In the genomic region with DNA sequence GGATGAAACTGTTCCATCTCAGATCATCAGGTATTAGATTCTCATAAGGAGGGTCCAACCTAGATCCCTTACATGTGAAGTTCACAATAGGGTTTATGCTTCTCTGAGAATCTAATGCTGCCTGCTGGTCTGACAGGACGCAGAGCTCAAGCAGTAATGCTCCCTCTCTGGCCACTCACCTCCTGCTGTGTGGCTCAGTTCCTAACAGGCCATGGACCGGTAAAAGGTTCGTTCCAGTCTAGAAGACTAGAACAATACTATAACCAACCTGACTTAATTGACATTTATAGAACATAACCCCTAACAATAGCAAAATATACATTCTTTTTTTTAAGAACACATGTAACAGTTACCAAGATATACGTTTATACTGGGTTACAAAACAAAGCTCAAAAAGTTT, we compare ENCODE assay signal across 25 cellular contexts.
"Had no signal": no experiment of that assay in that cellular context is flagged by ENCODE, and none has a peak within 500 bp of the region (broad histone marks: within the 10 kb centered on the region; RNA-seq: fewer than 3 reads in every experiment).

No MANE protein-coding gene starts in this region.

- H3K27me3 Mint-ChIP-seq: naive B cell; progenitor cell of endocrine pancreas; stimulated activated naive B cell treated with anti-CD40 and anti-IgM and Interleukin-4, amounts not matched to agents 10 μg/mL and 1 μg/mL and 100 μg/mL, for 72 hours; type B pancreatic cell had no signal

- ATAC-seq: left cardiac atrium; left lobe of liver; lower lobe of right lung; right lobe of liver; stimulated activated naive B cell treated with anti-CD40 and anti-IgM and Interleukin-4, amounts not matched to agents 10 μg/mL and 1 μg/mL and 100 μg/mL, for 72 hours; stimulated activated naive CD8-positive, alpha-beta T cell treated with anti-CD3 and anti-CD28 coated beads, Interleukin-15, Interleukin-2, amounts not matched to agents 100 U/mL and 50 U/mL, for 24 hours had no signal

- H3K36me3 Mint-ChIP-seq: mesothelial cell of epicardium, natural killer cell had no signal

- H3K4me3 ChIP-seq: lower lobe of right lung, ovary, right atrium auricular region, right lobe of liver, smooth muscle cell, stomach, testis, tibial nerve, uterus had no signal

- H3K9me3 ChIP-seq: lower lobe of right lung, ovary, right atrium auricular region, right lobe of liver, stomach, testis, tibial nerve, uterus had no signal

- H3K27ac Mint-ChIP-seq: mesothelial cell of epicardium; natural killer cell; nephron progenitor cell; progenitor cell of endocrine pancreas; stimulated activated naive B cell treated with anti-CD40 and anti-IgM and Interleukin-4, amounts not matched to agents 10 μg/mL and 1 μg/mL and 100 μg/mL, for 72 hours; type B pancreatic cell had no signal

- DNase-seq: hypothalamus; islet precursor cell; left cardiac atrium; lower lobe of right lung; mammary epithelial cell; mesendoderm; naive B cell; natural killer cell; nephron progenitor cell; ovary; right lobe of liver; stimulated activated CD4-positive, alpha-beta T cell treated with anti-CD3 and anti-CD28 coated beads, Interleukin-2, amount 100 ng/mL, for 24 hours; stimulated activated CD4-positive, alpha-beta T cell treated with anti-CD3 and anti-CD28 coated beads, Interleukin-4, amount 100 ng/mL, for 1 hour; stimulated activated naive B cell treated with anti-CD40 and anti-IgM and Interleukin-4, amounts not matched to agents 10 μg/mL and 1 μg/mL and 100 μg/mL, for 72 hours; stimulated activated naive CD8-positive, alpha-beta T cell treated with anti-CD3 and anti-CD28 coated beads, Interleukin-15, Interleukin-2, amounts not matched to agents 100 U/mL and 50 U/mL, for 24 hours; stomach; testis; uterus had no signal

- H3K4me1 Mint-ChIP-seq: natural killer cell, nephron progenitor cell had no signal

- H3K27ac ChIP-seq: lower lobe of right lung, ovary, right lobe of liver, stomach, testis, tibial nerve, uterus had no signal

- H3K4me2 ChIP-seq: smooth muscle cell had no signal

- H3K27me3 ChIP-seq: ovary, right atrium auricular region, right lobe of liver, stomach, testis, tibial nerve, uterus had no signal

- H3K9me3 Mint-ChIP-seq: mesothelial cell of epicardium, natural killer cell, nephron progenitor cell, type B pancreatic cell had no signal

- H3K36me3 ChIP-seq: ovary, right atrium auricular region, right lobe of liver, stomach, tibial nerve, uterus had no signal

- H3K4me3 Mint-ChIP-seq: mesothelial cell of epicardium; naive B cell; natural killer cell; nephron progenitor cell; stimulated activated naive B cell treated with anti-CD40 and anti-IgM and Interleukin-4, amounts not matched to agents 10 μg/mL and 1 μg/mL and 100 μg/mL, for 72 hours; type B pancreatic cell had no signal
